27 cellular contexts compared by ENCODE assay signal in the genomic region with DNA sequence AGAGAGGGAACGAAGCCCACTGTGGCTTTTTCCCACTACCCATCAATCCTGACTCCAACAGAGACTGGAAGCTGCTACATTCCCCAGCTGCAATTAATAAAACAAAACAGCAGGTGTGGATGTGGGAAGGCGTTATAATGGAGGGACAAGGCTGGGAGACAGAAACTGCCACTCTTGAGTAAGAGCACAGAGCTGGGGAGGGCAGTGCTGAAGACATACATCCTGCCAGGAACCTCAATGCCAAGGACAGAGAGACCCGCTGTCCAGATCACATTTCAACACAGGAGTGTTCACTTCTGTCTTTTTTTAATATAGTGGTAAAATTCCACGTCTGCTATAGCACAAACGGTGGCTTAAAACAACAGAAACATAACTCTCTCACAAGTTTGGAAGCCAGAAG.
A peak's percentile ranks its signal among the peaks of the same experiment; 100 is the strongest.
DNase-seq lines count a peak whose midpoint lies in the region; ATAC-seq and TF ChIP-seq lines count a peak whose summit lies in the region.
"Had no signal": no experiment of that assay in that cellular context is flagged by ENCODE, and none has a peak within 500 bp of the region (broad histone marks: within the 10 kb centered on the region; RNA-seq: fewer than 3 reads in every experiment).

No MANE protein-coding gene starts in this region.

- intact Hi-C loops in esophagus muscularis mucosa (cut with DNase I), result no loop called here
- intact Hi-C loops in gastrocnemius medialis (cut with DNase I; ENCODE audit: low total_unique reads), result no loop called here

- no peak overlapping the region for H3K27ac Mint-ChIP-seq in activated CD4-positive, alpha-beta T cell treated with anti-CD3 and anti-CD28 coated beads, Interleukin-2, amount 10 ng/mL, durations not matched to agents 7 days and 5 days
- H3K27ac Mint-ChIP-seq: CD4-positive, alpha-beta T cell had no signal

- H3K27ac ChIP-seq in esophagus muscularis mucosa (replicated peaks in 1 of 4), result peak overlapping the region in 3 of 4 donors; percentile 19 to 55 (median 45)
- peak overlapping the region; percentile 4 for H3K27ac ChIP-seq in iPS-18a (ENCODE audit: low read length)
- H3K27ac ChIP-seq in gastrocnemius medialis, result peak overlapping the region; percentile 74 to 83 (median 80)
- H3K27ac ChIP-seq: 22Rv1, BLaER1, GM23248, PC-9, RWPE1 had no signal

- CTCF ChIA-PET in activated CD4-positive, alpha-beta T cell treated with anti-CD3 and anti-CD28 coated beads, Interleukin-2, amount 10 ng/mL, durations not matched to agents 7 days and 5 days (lab: Charles Lee), result no interaction called here

- no peak for TF ChIP-seq EP300 in esophagus muscularis mucosa (IDR thresholded peaks at IDR 0.05)

- H3K4me3 Mint-ChIP-seq in activated CD4-positive, alpha-beta T cell treated with anti-CD3 and anti-CD28 coated beads, Interleukin-2, amount 10 ng/mL, durations not matched to agents 7 days and 5 days, result no peak overlapping the region
- H3K4me3 Mint-ChIP-seq: CD4-positive, alpha-beta T cell had no signal

- in situ Hi-C loops in gastrocnemius medialis (cut with MboI; ENCODE audit: low sequenced_read_pairs in 4 of 4), result loop anchor here in 1 of 4 donors (10.0 kb wide), 1 partner anchor 89 kb away; no protein-coding TSS in a partner anchor

- no peaks in the 10 kb centered on the region for H3K36me3 Mint-ChIP-seq in activated CD4-positive, alpha-beta T cell treated with anti-CD3 and anti-CD28 coated beads, Interleukin-2, amount 10 ng/mL, durations not matched to agents 7 days and 5 days (ENCODE audit: low read depth)

- H3K36me3 ChIP-seq in esophagus muscularis mucosa (no peaks in the 10 kb centered on the region), iPS-18a (ENCODE audit: control insufficient read depth, low read depth, low read length) (no peaks in the 10 kb centered on the region), gastrocnemius medialis (no peaks in the 10 kb centered on the region)

- H3K4me1 ChIP-seq in esophagus muscularis mucosa, result peaks cover 29 to 62% (median 57%) of the 10 kb centered on the region in 4 donors
- peaks cover 40% of the 10 kb centered on the region for H3K4me1 ChIP-seq in iPS-18a (ENCODE audit: control insufficient read depth, low read depth, low read length)
- H3K4me1 ChIP-seq in gastrocnemius medialis, result peaks cover 52 to 71% of the 10 kb centered on the region in 2 donors
- H3K4me1 ChIP-seq: BLaER1 had no signal

- TF ChIP-seq POLR2A in esophagus muscularis mucosa (IDR thresholded peaks at IDR 0.05; ENCODE audit: low read depth) (no peak), gastrocnemius medialis (IDR thresholded peaks at IDR 0.05) (no peak)

- peak; percentile 49 to 60 for ATAC-seq in gastrocnemius medialis
- ATAC-seq: HCT116, SK-N-SH treated with all-trans-retinoic acid at 6 μM for 48 hours had no signal

- H3K4me3 ChIP-seq in esophagus muscularis mucosa (no peak overlapping the region), iPS-18a (ENCODE audit: low read length) (no peak overlapping the region), gastrocnemius medialis (no peak overlapping the region)
- H3K4me3 ChIP-seq: BLaER1, GM23248, PC-9 had no signal

- DNase-seq in NCI-H146 (lab: John Stamatoyannopoulos, UW) (peak; percentile 30), NCI-H146 treated with DMSO at 0.1 percent for 48 hours (lab: John Stamatoyannopoulos, UW; ENCODE audit: unreplicated experiment) (no peak), esophagus muscularis mucosa (ENCODE audit: extremely low spot score) (no peak), gastrocnemius medialis (peak; percentile 33 to 43), T1000 (lab: John Stamatoyannopoulos, UW) (no peak), RPMI8226 (no peak)
- DNase-seq in activated CD4-positive, alpha-beta T cell treated with anti-CD3 and anti-CD28 coated beads, Interleukin-2, amount 10 ng/mL, durations not matched to agents 7 days and 5 days, result no peak
- DNase-seq: ACHN; CD4-positive, alpha-beta T cell; COR-L47; DMS 273 treated with DMSO at 0.1 percent for 48 hours; DMS79 treated with DMSO at 0.1 percent for 48 hours; GM23248; IMR-90; MV-4-11; NCI-H1105 treated with DMSO at 0.1 percent for 48 hours; NCI-H1694 treated with DMSO at 0.1 percent for 48 hours; NCI-H2081 treated with DMSO at 0.1 percent for 48 hours; NCI-H446; NCI-H526 treated with DMSO at 0.1 percent for 48 hours; PC-9 had no signal

- H3K27me3 Mint-ChIP-seq in activated CD4-positive, alpha-beta T cell treated with anti-CD3 and anti-CD28 coated beads, Interleukin-2, amount 10 ng/mL, durations not matched to agents 7 days and 5 days, result no peaks in the 10 kb centered on the region
- H3K27me3 Mint-ChIP-seq: CD4-positive, alpha-beta T cell had no signal

- no peaks in the 10 kb centered on the region for H3K4me1 Mint-ChIP-seq in activated CD4-positive, alpha-beta T cell treated with anti-CD3 and anti-CD28 coated beads, Interleukin-2, amount 10 ng/mL, durations not matched to agents 7 days and 5 days

- POLR2A ChIA-PET in activated CD4-positive, alpha-beta T cell treated with anti-CD3 and anti-CD28 coated beads, Interleukin-2, amount 10 ng/mL, durations not matched to agents 7 days and 5 days (lab: Charles Lee), result no interaction called here

- no peaks in the 10 kb centered on the region for H3K9me3 ChIP-seq in esophagus muscularis mucosa
- no peaks in the 10 kb centered on the region for H3K9me3 ChIP-seq in iPS-18a (ENCODE audit: control insufficient read depth, low read depth, low read length)
- no peaks in the 10 kb centered on the region for H3K9me3 ChIP-seq in gastrocnemius medialis

- TF ChIP-seq CTCF in esophagus muscularis mucosa (IDR thresholded peaks at IDR 0.05) (no peak), gastrocnemius medialis (IDR thresholded peaks at IDR 0.05 in 4 of 5, conservative IDR thresholded peaks at IDR 0.05 in 1 of 5) (no peak)

- WGBS in esophagus muscularis mucosa, result 96% methylated on average over 5 of the region's 5 CpGs

- peaks cover 9% of the 10 kb centered on the region for H3K9me3 Mint-ChIP-seq in activated CD4-positive, alpha-beta T cell treated with anti-CD3 and anti-CD28 coated beads, Interleukin-2, amount 10 ng/mL, durations not matched to agents 7 days and 5 days
- H3K9me3 Mint-ChIP-seq: CD4-positive, alpha-beta T cell had no signal

- H3K27me3 ChIP-seq in esophagus muscularis mucosa (no peaks in the 10 kb centered on the region), iPS-18a (ENCODE audit: control insufficient read depth, insufficient read depth, low read length) (no peaks in the 10 kb centered on the region), gastrocnemius medialis (no peaks in the 10 kb centered on the region)
- H3K27me3 ChIP-seq: BLaER1 had no signal

- H3K9ac ChIP-seq in iPS-18a (ENCODE audit: low read length), result no peak overlapping the region
- H3K9ac ChIP-seq: BLaER1, GM23248 had no signal

Comparison
In these comparisons a context has a peak if more than half of its experiments do, and no peak if none do; other contexts are left out.
1. DNase-seq: peak in NCI-H146 (single experiment) and gastrocnemius medialis (2 of 2); none in NCI-H146 treated with DMSO at 0.1 percent for 48 hours (single experiment), esophagus muscularis mucosa (single experiment), T1000 (single experiment), RPMI8226 (single experiment) and activated CD4-positive, alpha-beta T cell treated with anti-CD3 and anti-CD28 coated beads, Interleukin-2, amount 10 ng/mL, durations not matched to agents 7 days and 5 days (single experiment).
2. H3K27ac ChIP-seq: peak in every context shown above with its lines; median percentile 80 in gastrocnemius medialis; 45 in esophagus muscularis mucosa; 4 in iPS-18a.